In genomic region chr12:131477613-131478012, GRCh38 we compare ENCODE assay signal across 1 cellular context.
TF ChIP-seq lines count a peak whose summit lies in the region.

No MANE protein-coding gene starts in this region.

TF ChIP-seq in HepG2, 621 proteins besides CTCF, POLR2A, EP300 and RAD21 (continued from another document):
- TF ChIP-seq MZF1 (CRISPR knock-in tag; IDR thresholded peaks at IDR 0.05; ENCODE audit: borderline replicate concordance) (no peak), CREB1 (IDR thresholded peaks at IDR 0.05) (peak; percentile 77), CREB1 (CRISPR knock-in tag; IDR thresholded peaks at IDR 0.05) (no peak)
TF ChIP-seq in HepG2: peak in this region for 1.
